Comparison of ENCODE assay signal across 8 cellular contexts in genomic region chr3:130893240-130894129, GRCh38. TPM values are rescaled to one million over a fixed set of nuclear protein-coding genes. Genes with fewer than 3 reads are reported as not detected.
A peak's percentile ranks its signal among the peaks of the same experiment; 100 is the strongest.
DNase-seq lines count a peak whose midpoint lies in the region; ATAC-seq, FAIRE-seq and TF ChIP-seq lines count a peak whose summit lies in the region.

TSS of gene ATP2C1 (plus strand) at chr3:130894084. CDS start at chr3:130894770, 686 bp downstream.

- no peaks in the 10 kb centered on the region for H3K27me3 ChIP-seq in right atrium auricular region
- no peaks in the 10 kb centered on the region for H3K27me3 ChIP-seq in psoas muscle (ENCODE audit: insufficient read depth in 3 of 3, low read length in 2 of 3)

- 0 to 1% (median 0%) methylated on average over 63 to 73 of the region's 73 CpGs for WGBS in psoas muscle, 3 donors

- peak in 1 of 2 donors; percentile 49 for TF ChIP-seq CTCF in right atrium auricular region (IDR thresholded peaks at IDR 0.05)
- TF ChIP-seq CTCF in psoas muscle (IDR thresholded peaks at IDR 0.05) = no peak

- peak; percentile 92 for ATAC-seq in GM18498 (IDR thresholded peaks at IDR 0.05; ENCODE audit: unreplicated experiment)
- ATAC-seq in HG02938 (IDR thresholded peaks at IDR 0.05; ENCODE audit: unreplicated experiment) = peak; percentile 89
- peak; percentile 84 for ATAC-seq in T-helper 17 cell
- peak; percentile 95 to 97 (median 95) for ATAC-seq in psoas muscle

- H3K4me3 Mint-ChIP-seq in T-helper 17 cell = peak within 1 kb of the TSS; percentile 96

- H3K4me3 ChIP-seq in right atrium auricular region (peak within 1 kb of the TSS; percentile 84 to 96), psoas muscle (peak within 1 kb of the TSS; percentile 83)

- H3K27ac ChIP-seq in angular gyrus (ENCODE audit: low read depth, low read length) (peak within 1 kb of the TSS; percentile 96), right atrium auricular region (peak within 1 kb of the TSS; percentile 92 to 96), psoas muscle (peak within 1 kb of the TSS; percentile 98)

- intact Hi-C loops in psoas muscle (cut with DNase I) = loop anchor here (1.0 to 2.0 kb wide), 3 partner anchors 43 to 134 kb away; no protein-coding TSS in a partner anchor

- H3K4me1 ChIP-seq in right atrium auricular region (peaks cover 0 to 16% of the 10 kb centered on the region in 2 donors), psoas muscle (peaks cover 32% of the 10 kb centered on the region)

- peaks cover 29% of the 10 kb centered on the region for H3K4me1 Mint-ChIP-seq in T-helper 17 cell

- H3K36me3 ChIP-seq in right atrium auricular region (no peaks in the 10 kb centered on the region), psoas muscle (ENCODE audit: insufficient read depth in 1 of 2, low read depth in 1 of 2) (no peaks in the 10 kb centered on the region)

- FAIRE-seq in urothelium cell line (lab: Jason Lieb, UNC) = peak; percentile 59

- DNase-seq in NCI-H1694 treated with DMSO at 0.1 percent for 48 hours (lab: John Stamatoyannopoulos, UW) = peak; percentile 87
- peak; percentile 82 to 90 (median 88) for DNase-seq in T-helper 17 cell
- DNase-seq in right atrium auricular region (ENCODE audit: low spot score) = peak; percentile 96
- DNase-seq in psoas muscle = peak; percentile 96 to 98
- DNase-seq in urothelium cell line (ENCODE audit: low spot score) = peak; percentile 92

- peak within 1 kb of the TSS; percentile 98 for H3K27ac Mint-ChIP-seq in T-helper 17 cell

- no peaks in the 10 kb centered on the region for H3K9me3 ChIP-seq in T-helper 17 cell (ENCODE audit: control insufficient read depth, low read length, poor library complexity, severe bottlenecking)
- no peaks in the 10 kb centered on the region for H3K9me3 ChIP-seq in right atrium auricular region
- no peaks in the 10 kb centered on the region for H3K9me3 ChIP-seq in psoas muscle

- H3K27me3 Mint-ChIP-seq in T-helper 17 cell = peaks cover under 1% of the 10 kb centered on the region

- peaks cover 2% of the 10 kb centered on the region for H3K36me3 Mint-ChIP-seq in T-helper 17 cell (ENCODE audit: low read depth)

RNA-seq across cellular contexts. Expression of gene ATP2C1, which starts in this region (rescaled TPM):
- 10 to 100 TPM; 57.9 to 60.0 TPM for total RNA-seq in T-helper 17 cell
- 10 to 100 TPM; 49.8 to 51.8 TPM for total RNA-seq in right atrium auricular region
- 10 to 100 TPM; 28.7 to 36.2 (median 31.5) TPM for total RNA-seq in psoas muscle
- polyA plus RNA-seq in psoas muscle = 10 to 100 TPM; 20.5 to 46.2 (median 27.8) TPM

Comparison
In these comparisons a context has a peak if more than half of its experiments do, and no peak if none do; other contexts are left out.
1. Peak in every context shown above with its lines: DNase-seq, ATAC-seq, H3K4me3 ChIP-seq and H3K27ac ChIP-seq.